In genomic region chr22:38311331-38311635, GRCh38 we compare ENCODE assay signal across 11 cellular contexts. TPM values are rescaled to one million over a fixed set of nuclear protein-coding genes. Genes with fewer than 3 reads are reported as not detected.
DNase-seq lines count a peak whose midpoint lies in the region; ATAC-seq, FAIRE-seq and TF ChIP-seq lines count a peak whose summit lies in the region.
"Had no signal": no experiment of that assay in that cellular context is flagged by ENCODE, and none has a peak within 500 bp of the region (broad histone marks: within the 10 kb centered on the region; RNA-seq: fewer than 3 reads in every experiment).

No MANE protein-coding gene starts in this region.

- TF ChIP-seq CTCF in kidney (IDR thresholded peaks at IDR 0.05; ENCODE audit: borderline replicate concordance, extremely low read depth, insufficient read depth) (no peak), thoracic aorta (IDR thresholded peaks at IDR 0.05) (no peak)

- H3K4me3 ChIP-seq in kidney (ENCODE audit: low read length in 2 of 2) (no peak overlapping the region), thoracic aorta (no peak overlapping the region)
- H3K4me3 ChIP-seq: neural progenitor cell had no signal

- peaks cover 64% of the 10 kb centered on the region for H3K4me1 Mint-ChIP-seq in activated naive CD4-positive, alpha-beta T cell treated with anti-CD3 and anti-CD28 coated beads for 36 hours (ENCODE audit: low read depth)
- H3K4me1 Mint-ChIP-seq in activated T-helper 2 cell treated with anti-CD3 and anti-CD28 coated beads, Interferon-gamma antibody, Interleukin-2, Interleukin-4, amounts not matched to agents 10 μg/mL and 5 μg/mL and 100 μg/mL, durations not matched to agents 14 hours and 24 hours and 36 hours (ENCODE audit: low read depth), result peaks cover 49% of the 10 kb centered on the region

- peak overlapping the region; percentile 13 to 53 for H3K27ac ChIP-seq in kidney (ENCODE audit: low read depth in 2 of 2, low read length in 2 of 2)
- H3K27ac ChIP-seq in thoracic aorta, result peak overlapping the region; percentile 88 to 98
- H3K27ac ChIP-seq: neural progenitor cell had no signal

- no peak overlapping the region for H3K4me3 Mint-ChIP-seq in activated naive CD4-positive, alpha-beta T cell treated with anti-CD3 and anti-CD28 coated beads for 36 hours
- no peak overlapping the region for H3K4me3 Mint-ChIP-seq in activated T-helper 2 cell treated with anti-CD3 and anti-CD28 coated beads, Interferon-gamma antibody, Interleukin-2, Interleukin-4, amounts not matched to agents 10 μg/mL and 5 μg/mL and 100 μg/mL, durations not matched to agents 14 hours and 24 hours and 36 hours (ENCODE audit: low read depth)
- H3K4me3 Mint-ChIP-seq: neural progenitor cell had no signal

- H3K27ac Mint-ChIP-seq in activated naive CD4-positive, alpha-beta T cell treated with anti-CD3 and anti-CD28 coated beads for 36 hours, result peak overlapping the region; percentile 70
- peak overlapping the region; percentile 60 for H3K27ac Mint-ChIP-seq in activated T-helper 2 cell treated with anti-CD3 and anti-CD28 coated beads, Interferon-gamma antibody, Interleukin-2, Interleukin-4, amounts not matched to agents 10 μg/mL and 5 μg/mL and 100 μg/mL, durations not matched to agents 14 hours and 24 hours and 36 hours
- H3K27ac Mint-ChIP-seq: neural progenitor cell had no signal

- H3K27me3 Mint-ChIP-seq in activated naive CD4-positive, alpha-beta T cell treated with anti-CD3 and anti-CD28 coated beads for 36 hours (ENCODE audit: low read depth), result no peaks in the 10 kb centered on the region
- H3K27me3 Mint-ChIP-seq in activated T-helper 2 cell treated with anti-CD3 and anti-CD28 coated beads, Interferon-gamma antibody, Interleukin-2, Interleukin-4, amounts not matched to agents 10 μg/mL and 5 μg/mL and 100 μg/mL, durations not matched to agents 14 hours and 24 hours and 36 hours (ENCODE audit: low read depth), result no peaks in the 10 kb centered on the region

- H3K27me3 ChIP-seq in thoracic aorta (replicated peaks; ENCODE audit: insufficient read depth), result no peaks in the 10 kb centered on the region
- H3K27me3 ChIP-seq: neural progenitor cell had no signal

- no peaks in the 10 kb centered on the region for H3K9me3 ChIP-seq in kidney (ENCODE audit: control insufficient read depth in 1 of 2, low read length in 2 of 2)
- H3K9me3 ChIP-seq in thoracic aorta, result no peaks in the 10 kb centered on the region
- H3K9me3 ChIP-seq: SK-N-SH had no signal

- DNase-seq in activated naive CD4-positive, alpha-beta T cell treated with anti-CD3 and anti-CD28 coated beads for 36 hours, result no peak
- no peak for DNase-seq in activated naive CD4-positive, alpha-beta T cell (lab: John Stamatoyannopoulos, UW)
- DNase-seq in activated T-helper 2 cell treated with anti-CD3 and anti-CD28 coated beads, Interferon-gamma antibody, Interleukin-2, Interleukin-4, amounts not matched to agents 10 μg/mL and 5 μg/mL and 100 μg/mL, durations not matched to agents 14 hours and 24 hours and 36 hours (ENCODE audit: low spot score), result no peak
- DNase-seq in kidney, result no peak
- DNase-seq in thoracic aorta (ENCODE audit: low spot score), result no peak
- no peak for DNase-seq in DMS114 treated with DMSO at 0.1 percent for 48 hours (lab: John Stamatoyannopoulos, UW; ENCODE audit: unreplicated experiment)
- DNase-seq in H54 (ENCODE audit: insufficient read length, low spot score), result no peak
- DNase-seq in NCI-H2081 treated with DMSO at 0.1 percent for 48 hours (lab: John Stamatoyannopoulos, UW), result no peak
- DNase-seq: activated effector memory CD4-positive, alpha-beta T cell treated with Interleukin-2 at 50 U/mL for 16 hours; SK-N-SH had no signal

- no peaks in the 10 kb centered on the region for H3K9me3 Mint-ChIP-seq in activated naive CD4-positive, alpha-beta T cell treated with anti-CD3 and anti-CD28 coated beads for 36 hours
- H3K9me3 Mint-ChIP-seq in activated T-helper 2 cell treated with anti-CD3 and anti-CD28 coated beads, Interferon-gamma antibody, Interleukin-2, Interleukin-4, amounts not matched to agents 10 μg/mL and 5 μg/mL and 100 μg/mL, durations not matched to agents 14 hours and 24 hours and 36 hours, result no peaks in the 10 kb centered on the region
- H3K9me3 Mint-ChIP-seq: neural progenitor cell had no signal

- CTCF ChIA-PET in activated naive CD4-positive, alpha-beta T cell treated with anti-CD3 and anti-CD28 coated beads for 36 hours (lab: Charles Lee), result interaction anchor here (0.9 kb wide), 1 partner anchor 10 kb away, joined by 3 read pairs; no protein-coding TSS in a partner anchor

- peaks cover 7 to 36% of the 10 kb centered on the region in 2 donors for H3K4me1 ChIP-seq in kidney (ENCODE audit: control insufficient read depth in 1 of 2, insufficient read depth in 1 of 2, low read depth in 1 of 2, low read length in 2 of 2)
- H3K4me1 ChIP-seq in thoracic aorta (ENCODE audit: control insufficient read depth in 1 of 2, low read depth in 2 of 2), result peaks cover 47 to 86% of the 10 kb centered on the region in 2 donors

- FAIRE-seq in kidney (lab: Jason Lieb, UNC) (no peak), H54 (lab: Jason Lieb, UNC) (no peak)

- H3K9ac ChIP-seq in kidney (ENCODE audit: low read length in 2 of 2), result no peak overlapping the region
- H3K9ac ChIP-seq: neural progenitor cell, SK-N-SH had no signal

- TF ChIP-seq POLR2A in H54 (IDR thresholded peaks at IDR 0.05; ENCODE audit: low read depth, low read length), result no peak

- no peak for ATAC-seq in thoracic aorta (ENCODE audit: insufficient number of reproducible peaks, low FRiP score, low read depth)

- H3K36me3 Mint-ChIP-seq in activated naive CD4-positive, alpha-beta T cell treated with anti-CD3 and anti-CD28 coated beads for 36 hours (ENCODE audit: low read depth), result peaks cover 9% of the 10 kb centered on the region
- H3K36me3 Mint-ChIP-seq in activated T-helper 2 cell treated with anti-CD3 and anti-CD28 coated beads, Interferon-gamma antibody, Interleukin-2, Interleukin-4, amounts not matched to agents 10 μg/mL and 5 μg/mL and 100 μg/mL, durations not matched to agents 14 hours and 24 hours and 36 hours (ENCODE audit: low read depth), result peaks cover 43% of the 10 kb centered on the region

- peaks cover 3 to 6% of the 10 kb centered on the region in 2 donors for H3K36me3 ChIP-seq in kidney (ENCODE audit: control insufficient read depth in 1 of 2, insufficient read depth in 2 of 2, low read length in 2 of 2)
- H3K36me3 ChIP-seq in thoracic aorta, result peaks cover 2% of the 10 kb centered on the region

- intact Hi-C loops in activated naive CD4-positive, alpha-beta T cell treated with anti-CD3 and anti-CD28 coated beads for 36 hours (cut with micrococcal nuclease), result no loop called here
- intact Hi-C loops in activated T-helper 2 cell treated with anti-CD3 and anti-CD28 coated beads, Interferon-gamma antibody, Interleukin-2, Interleukin-4, amounts not matched to agents 10 μg/mL and 5 μg/mL and 100 μg/mL, durations not matched to agents 14 hours and 24 hours and 36 hours (cut with micrococcal nuclease), result no loop called here
- intact Hi-C loops in kidney (cut with DNase I), result no loop called here

RNA-seq across cellular contexts. Expression of gene CSNK1E, which starts 6.0 kb away (rescaled TPM):
- total RNA-seq in activated naive CD4-positive, alpha-beta T cell treated with anti-CD3 and anti-CD28 coated beads for 36 hours, result 100 to 1,000 TPM; 105 to 108 TPM
- total RNA-seq in activated T-helper 2 cell treated with anti-CD3 and anti-CD28 coated beads, Interferon-gamma antibody, Interleukin-2, Interleukin-4, amounts not matched to agents 10 μg/mL and 5 μg/mL and 100 μg/mL, durations not matched to agents 14 hours and 24 hours and 36 hours, result 155 and 160 TPM in 2 replicates
- 101 TPM for total RNA-seq in kidney
- 33.6 TPM for polyA plus RNA-seq in kidney (ENCODE audit: insufficient read depth, low read depth, low replicate concordance)
- total RNA-seq in thoracic aorta, result 100 to 1,000 TPM in 1 of 2 donors, 10 to 100 TPM in 1; 98.1 to 140 TPM

RNA-seq across cellular contexts. Expression of gene TMEM184B, which starts 38.5 kb away (rescaled TPM):
- 10 to 100 TPM; 15.0 to 15.3 TPM for total RNA-seq in activated naive CD4-positive, alpha-beta T cell treated with anti-CD3 and anti-CD28 coated beads for 36 hours
- 34.8 and 35.8 TPM in 2 replicates for total RNA-seq in activated T-helper 2 cell treated with anti-CD3 and anti-CD28 coated beads, Interferon-gamma antibody, Interleukin-2, Interleukin-4, amounts not matched to agents 10 μg/mL and 5 μg/mL and 100 μg/mL, durations not matched to agents 14 hours and 24 hours and 36 hours
- total RNA-seq in kidney (54.1 TPM), thoracic aorta (100 to 1,000 TPM; 134 to 254 TPM)
- 22.9 TPM for polyA plus RNA-seq in kidney (ENCODE audit: insufficient read depth, low read depth, low replicate concordance)
